ENCODE assay signal across 17 cellular contexts in genomic region chr12:115872919-115873357, GRCh38.
DNase-seq lines count a peak whose midpoint lies in the region; ATAC-seq and TF ChIP-seq lines count a peak whose summit lies in the region.
"Had no signal": no experiment of that assay in that cellular context is flagged by ENCODE, and none has a peak within 500 bp of the region (broad histone marks: within the 10 kb centered on the region; RNA-seq: fewer than 3 reads in every experiment).

No MANE protein-coding gene starts in this region.

- intact Hi-C loops in transverse colon (cut with DNase I; ENCODE audit: low total_unique reads): no loop called here

- H3K27me3 ChIP-seq in iPS-18a (ENCODE audit: control insufficient read depth, insufficient read depth, low read length) (no peaks in the 10 kb centered on the region), transverse colon (peaks cover 4% of the 10 kb centered on the region)

- peak; percentile 99 for DNase-seq in HT-29 (ENCODE audit: low spot score)
- DNase-seq in NCI-H774 (lab: John Stamatoyannopoulos, UW): peak; percentile 94
- peak; percentile 91 for DNase-seq in transverse colon
- no peak for DNase-seq in stimulated activated CD4-positive, alpha-beta T cell treated with anti-CD3 and anti-CD28 coated beads, Interleukin-4, amount 100 ng/mL, for 24 hours
- no peak for DNase-seq in activated CD4-positive, alpha-beta T cell treated with anti-CD3 and anti-CD28 coated beads for 48 hours
- DNase-seq: activated CD4-positive, CD25-positive, alpha-beta regulatory T cell; activated T-cell treated with anti-CD3 and anti-CD28 coated beads, Interleukin-2, amount 50 U/mL, for 4 hours; aorta; CD8-positive, alpha-beta T cell; effector memory CD8-positive, alpha-beta T cell; GM23248; heart left ventricle; midbrain; NCI-H524 treated with DMSO at 0.1 percent for 48 hours; SK-N-SH had no signal

- H3K36me3 ChIP-seq in iPS-18a (ENCODE audit: control insufficient read depth, low read depth, low read length) (no peaks in the 10 kb centered on the region), transverse colon (no peaks in the 10 kb centered on the region)
- H3K36me3 ChIP-seq: heart left ventricle had no signal

- no peak for TF ChIP-seq CTCF in transverse colon (IDR thresholded peaks at IDR 0.05)

- 22 to 25% methylated on average over 4 of the region's 4 CpGs for WGBS in transverse colon (ENCODE audit: low coverage in 1 of 2), 2 donors

- H3K4me3 ChIP-seq in iPS-18a (ENCODE audit: low read length): peak overlapping the region; percentile 20
- H3K4me3 ChIP-seq in transverse colon: no peak overlapping the region
- H3K4me3 ChIP-seq: GM23248, heart left ventricle had no signal

- in situ Hi-C loops in transverse colon (cut with MboI; ENCODE audit: low pct_ligation_motif_present in 1 of 4, low pct_unique_long_range_greater_than_20kb in 1 of 4, low sequenced_read_pairs in 3 of 4): no loop called here

- H3K27ac ChIP-seq in iPS-18a (ENCODE audit: low read length): peak overlapping the region; percentile 48
- peak overlapping the region; percentile 11 to 56 (median 44) for H3K27ac ChIP-seq in transverse colon
- H3K27ac ChIP-seq: GM23248, heart left ventricle had no signal

- H3K9me3 ChIP-seq in iPS-18a (ENCODE audit: control insufficient read depth, low read depth, low read length) (no peaks in the 10 kb centered on the region), transverse colon (no peaks in the 10 kb centered on the region)
- H3K9me3 ChIP-seq: SK-N-SH had no signal

- ATAC-seq in HG03108 (IDR thresholded peaks at IDR 0.05; ENCODE audit: unreplicated experiment): no peak
- ATAC-seq: activated T-cell treated with anti-CD3 and anti-CD28 coated beads, Interleukin-2, amount 50 U/mL, for 4 hours; CD8-positive, alpha-beta T cell; effector memory CD8-positive, alpha-beta T cell; heart left ventricle had no signal

- TF ChIP-seq EP300 in transverse colon (IDR thresholded peaks at IDR 0.05; ENCODE audit: low read depth): peak; percentile 42

- peak overlapping the region; percentile 42 for H3K9ac ChIP-seq in iPS-18a (ENCODE audit: low read length)
- H3K9ac ChIP-seq: GM23248, SK-N-SH had no signal

- no peak for TF ChIP-seq POLR2A in transverse colon (IDR thresholded peaks at IDR 0.05)

- H3K4me1 ChIP-seq in iPS-18a (ENCODE audit: control insufficient read depth, low read depth, low read length) (peaks cover 24% of the 10 kb centered on the region), transverse colon (peaks cover 0 to 11% (median 8%) of the 10 kb centered on the region in 4 donors)

Comparison
In these comparisons a context has a peak if more than half of its experiments do, and no peak if none do; other contexts are left out.
1. DNase-seq: peak in HT-29 (single experiment), NCI-H774 (single experiment) and transverse colon (single experiment); none in stimulated activated CD4-positive, alpha-beta T cell treated with anti-CD3 and anti-CD28 coated beads, Interleukin-4, amount 100 ng/mL, for 24 hours (single experiment) and activated CD4-positive, alpha-beta T cell treated with anti-CD3 and anti-CD28 coated beads for 48 hours (single experiment).